1 cellular context compared by ENCODE assay signal in genomic region chr4:163201358-163201757, GRCh38.
TF ChIP-seq lines count a peak whose summit lies in the region.

No MANE protein-coding gene starts in this region.

TF ChIP-seq in K562, 482 proteins besides CTCF, POLR2A, EP300 and RAD21 (continued from another document and continues in another):
- TF ChIP-seq USF1 (CRISPR knock-in tag; IDR thresholded peaks at IDR 0.05) (no peak), BRF1 (IDR thresholded peaks at IDR 0.05; ENCODE audit: borderline replicate concordance, extremely low read depth, insufficient read length) (no peak), MTA2 (IDR thresholded peaks at IDR 0.05; ENCODE audit: low read depth) (peak; percentile 70), FIP1L1 (IDR thresholded peaks at IDR 0.05; ENCODE audit: low read depth, low read length, poor library complexity, severe bottlenecking) (no peak), GTF2F1 (IDR thresholded peaks at IDR 0.05; ENCODE audit: low read depth, low read length) (no peak), NR1H2 (CRISPR knock-in tag; IDR thresholded peaks at IDR 0.05) (no peak), CBFA2T3 (IDR thresholded peaks at IDR 0.05) (peak; percentile 87), FOXM1 (IDR thresholded peaks at IDR 0.05; ENCODE audit: low read depth) (peak; percentile 65; the same call in 1 of the 2 replicates), FOXM1 (CRISPR knock-in tag; IDR thresholded peaks at IDR 0.05; ENCODE audit: low read depth) (no peak), FOXJ3 (CRISPR knock-in tag; IDR thresholded peaks at IDR 0.05) (no peak), E2F5 (CRISPR knock-in tag; IDR thresholded peaks at IDR 0.05) (no peak), ZNF785 (CRISPR knock-in tag; IDR thresholded peaks at IDR 0.05) (no peak), SFPQ (IDR thresholded peaks at IDR 0.05; ENCODE audit: low read depth, low read length) (no peak), SP2 (IDR thresholded peaks at IDR 0.05; ENCODE audit: extremely low read depth, low read depth, low read length, poor library complexity, severe bottlenecking) (no peak), E2F8 (IDR thresholded peaks at IDR 0.05; ENCODE audit: low read depth, partially characterized antibody) (no peak), ZNF551 (CRISPR knock-in tag; IDR thresholded peaks at IDR 0.05) (no peak), NFRKB (IDR thresholded peaks at IDR 0.05; ENCODE audit: low read depth) (no peak), SAFB (IDR thresholded peaks at IDR 0.05; ENCODE audit: borderline replicate concordance, low read depth, low read length) (no peak), ZNF253 (CRISPR knock-in tag; conservative IDR thresholded peaks at IDR 0.05) (no peak), FOXK2 (conservative IDR thresholded peaks at IDR 0.05 in 1 of 2, IDR thresholded peaks at IDR 0.05 in 1 of 2; ENCODE audit: low read depth in 2 of 2) (no peak), CREB3 (tag; conservative IDR thresholded peaks at IDR 0.05; ENCODE audit: low read depth) (no peak), NCOA2 (IDR thresholded peaks at IDR 0.05; ENCODE audit: partially characterized antibody in 2 of 2) (no peak), NR2C1 (IDR thresholded peaks at IDR 0.05) (no peak), NR2C1 (tag; IDR thresholded peaks at IDR 0.05) (no peak), HDAC6 (IDR thresholded peaks at IDR 0.05; ENCODE audit: low read depth, low read length) (no peak), USF2 (CRISPR knock-in tag; IDR thresholded peaks at IDR 0.05) (no peak), ZNF407 (IDR thresholded peaks at IDR 0.05; ENCODE audit: low read depth) (no peak), DPF2 (IDR thresholded peaks at IDR 0.05) (peak; percentile 61), CBFA2T2 (conservative IDR thresholded peaks at IDR 0.05) (peak; percentile 80), HNRNPLL (IDR thresholded peaks at IDR 0.05; ENCODE audit: low read depth, low read length, poor library complexity, severe bottlenecking) (no peak), NFIC (IDR thresholded peaks at IDR 0.05) (peak; percentile 44), SMARCC2 (IDR thresholded peaks at IDR 0.05; ENCODE audit: low read depth) (0 out of 2 replicates have a peak, but pooled peaks have one; percentile 27), CHD2 (IDR thresholded peaks at IDR 0.05; ENCODE audit: low read depth, low read length) (no peak)
